ENCODE assay signal across 1 cellular context in the genomic region with DNA sequence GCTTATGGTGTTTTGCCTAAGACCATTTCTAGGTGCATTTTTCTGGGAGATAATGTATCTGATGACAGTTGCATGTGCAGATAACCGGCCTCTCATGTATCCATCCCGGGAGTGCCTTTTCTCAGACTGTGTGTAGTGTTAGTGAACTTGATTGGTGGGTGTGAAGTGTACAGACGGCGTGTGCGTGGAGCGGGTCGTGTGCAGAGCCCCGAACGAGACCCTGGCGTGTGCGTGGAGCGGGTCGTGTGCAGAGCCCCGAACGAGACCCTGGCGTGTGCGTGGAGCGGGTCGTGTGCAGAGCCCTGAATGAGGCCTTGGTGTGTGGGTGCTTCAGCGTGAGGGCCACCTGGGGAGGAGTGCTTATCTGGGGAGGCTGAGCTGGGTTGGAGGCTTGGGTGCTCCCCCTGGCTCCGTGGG.
TF ChIP-seq lines count a peak whose summit lies in the region.

No MANE protein-coding gene starts in this region.

TF ChIP-seq in WTC11, 78 proteins besides CTCF, POLR2A, EP300 and RAD21 (continued from another document):
- no peak for TF ChIP-seq JAZF1 (CRISPR knock-in tag; IDR thresholded peaks at IDR 0.05)
- TF ChIP-seq ZNF416 (CRISPR knock-in tag; IDR thresholded peaks at IDR 0.05), result no peak
- TF ChIP-seq NFE2L1 (CRISPR knock-in tag; IDR thresholded peaks at IDR 0.05), result no peak
- TF ChIP-seq, protein P1, sequence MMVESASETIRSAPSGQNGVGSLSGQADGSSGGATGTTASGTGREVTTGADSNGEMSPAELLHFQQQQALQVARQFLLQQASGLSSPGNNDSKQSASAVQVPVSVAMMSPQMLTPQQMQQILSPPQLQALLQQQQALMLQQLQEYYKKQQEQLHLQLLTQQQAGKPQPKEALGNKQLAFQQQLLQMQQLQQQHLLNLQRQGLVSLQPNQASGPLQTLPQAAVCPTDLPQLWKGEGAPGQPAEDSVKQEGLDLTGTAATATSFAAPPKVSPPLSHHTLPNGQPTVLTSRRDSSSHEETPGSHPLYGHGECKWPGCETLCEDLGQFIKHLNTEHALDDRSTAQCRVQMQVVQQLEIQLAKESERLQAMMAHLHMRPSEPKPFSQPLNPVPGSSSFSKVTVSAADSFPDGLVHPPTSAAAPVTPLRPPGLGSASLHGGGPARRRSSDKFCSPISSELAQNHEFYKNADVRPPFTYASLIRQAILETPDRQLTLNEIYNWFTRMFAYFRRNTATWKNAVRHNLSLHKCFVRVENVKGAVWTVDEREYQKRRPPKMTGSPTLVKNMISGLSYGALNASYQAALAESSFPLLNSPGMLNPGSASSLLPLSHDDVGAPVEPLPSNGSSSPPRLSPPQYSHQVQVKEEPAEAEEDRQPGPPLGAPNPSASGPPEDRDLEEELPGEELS (CRISPR knock-in tag; IDR thresholded peaks at IDR 0.05), result no peak
- no peak for TF ChIP-seq ELF4 (CRISPR knock-in tag; IDR thresholded peaks at IDR 0.05; ENCODE audit: low read depth)
- TF ChIP-seq, protein P2, sequence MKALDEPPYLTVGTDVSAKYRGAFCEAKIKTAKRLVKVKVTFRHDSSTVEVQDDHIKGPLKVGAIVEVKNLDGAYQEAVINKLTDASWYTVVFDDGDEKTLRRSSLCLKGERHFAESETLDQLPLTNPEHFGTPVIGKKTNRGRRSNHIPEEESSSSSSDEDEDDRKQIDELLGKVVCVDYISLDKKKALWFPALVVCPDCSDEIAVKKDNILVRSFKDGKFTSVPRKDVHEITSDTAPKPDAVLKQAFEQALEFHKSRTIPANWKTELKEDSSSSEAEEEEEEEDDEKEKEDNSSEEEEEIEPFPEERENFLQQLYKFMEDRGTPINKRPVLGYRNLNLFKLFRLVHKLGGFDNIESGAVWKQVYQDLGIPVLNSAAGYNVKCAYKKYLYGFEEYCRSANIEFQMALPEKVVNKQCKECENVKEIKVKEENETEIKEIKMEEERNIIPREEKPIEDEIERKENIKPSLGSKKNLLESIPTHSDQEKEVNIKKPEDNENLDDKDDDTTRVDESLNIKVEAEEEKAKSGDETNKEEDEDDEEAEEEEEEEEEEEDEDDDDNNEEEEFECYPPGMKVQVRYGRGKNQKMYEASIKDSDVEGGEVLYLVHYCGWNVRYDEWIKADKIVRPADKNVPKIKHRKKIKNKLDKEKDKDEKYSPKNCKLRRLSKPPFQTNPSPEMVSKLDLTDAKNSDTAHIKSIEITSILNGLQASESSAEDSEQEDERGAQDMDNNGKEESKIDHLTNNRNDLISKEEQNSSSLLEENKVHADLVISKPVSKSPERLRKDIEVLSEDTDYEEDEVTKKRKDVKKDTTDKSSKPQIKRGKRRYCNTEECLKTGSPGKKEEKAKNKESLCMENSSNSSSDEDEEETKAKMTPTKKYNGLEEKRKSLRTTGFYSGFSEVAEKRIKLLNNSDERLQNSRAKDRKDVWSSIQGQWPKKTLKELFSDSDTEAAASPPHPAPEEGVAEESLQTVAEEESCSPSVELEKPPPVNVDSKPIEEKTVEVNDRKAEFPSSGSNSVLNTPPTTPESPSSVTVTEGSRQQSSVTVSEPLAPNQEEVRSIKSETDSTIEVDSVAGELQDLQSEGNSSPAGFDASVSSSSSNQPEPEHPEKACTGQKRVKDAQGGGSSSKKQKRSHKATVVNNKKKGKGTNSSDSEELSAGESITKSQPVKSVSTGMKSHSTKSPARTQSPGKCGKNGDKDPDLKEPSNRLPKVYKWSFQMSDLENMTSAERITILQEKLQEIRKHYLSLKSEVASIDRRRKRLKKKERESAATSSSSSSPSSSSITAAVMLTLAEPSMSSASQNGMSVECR (CRISPR knock-in tag; IDR thresholded peaks at IDR 0.05; ENCODE audit: borderline replicate concordance), result no peak
